Comparison of ENCODE assay signal across 16 cellular contexts in genomic region chr17:38669520-38669919, GRCh38. TPM values are rescaled to one million over a fixed set of nuclear protein-coding genes. Genes with fewer than 3 reads are reported as not detected.
DNase-seq lines count a peak whose midpoint lies in the region; ATAC-seq, FAIRE-seq and TF ChIP-seq lines count a peak whose summit lies in the region.
"Had no signal": no experiment of that assay in that cellular context is flagged by ENCODE, and none has a peak within 500 bp of the region (broad histone marks: within the 10 kb centered on the region; RNA-seq: fewer than 3 reads in every experiment).

No MANE protein-coding gene starts in this region.

- TF ChIP-seq CTCF in GM23338 (conservative IDR thresholded peaks at IDR 0.05; ENCODE audit: low read depth in 2 of 2) = no peak
- no peak for TF ChIP-seq CTCF in K562 (IDR thresholded peaks at IDR 0.05 in 2 of 3, conservative IDR thresholded peaks at IDR 0.05 in 1 of 3; ENCODE audit: insufficient read depth in 2 of 3, low read depth in 1 of 3, low read length in 3 of 3)
- TF ChIP-seq CTCF in nephron progenitor cell (IDR thresholded peaks at IDR 0.05) = no peak
- TF ChIP-seq CTCF in type B pancreatic cell (conservative IDR thresholded peaks at IDR 0.05) = no peak

- no peak for TF ChIP-seq RAD21 in K562 (CRISPR knock-in tag; conservative IDR thresholded peaks at IDR 0.05 in 1 of 2, IDR thresholded peaks at IDR 0.05 in 1 of 2)

- no peak overlapping the region; the same call in 2 of the 3 replicates for H3K4me3 Mint-ChIP-seq in GM23338
- H3K4me3 Mint-ChIP-seq in nephron progenitor cell = peak overlapping the region; percentile 31
- H3K4me3 Mint-ChIP-seq in type B pancreatic cell = no peak overlapping the region
- H3K4me3 Mint-ChIP-seq: HFFc6 had no signal

- H3K27me3 Mint-ChIP-seq in GM23338 (ENCODE audit: insufficient read depth, low read depth, poor library complexity) = peaks cover 67% of the 10 kb centered on the region
- peaks cover 71% of the 10 kb centered on the region for H3K27me3 Mint-ChIP-seq in nephron progenitor cell (ENCODE audit: low read depth, poor library complexity)
- peaks cover 55% of the 10 kb centered on the region for H3K27me3 Mint-ChIP-seq in type B pancreatic cell

- peak overlapping the region; percentile 26; the same call in 1 of the 2 replicates for H3K4me2 ChIP-seq in GM23338
- no peak overlapping the region for H3K4me2 ChIP-seq in K562 (ENCODE audit: insufficient read depth, low read length)
- H3K4me2 ChIP-seq: BLaER1 treated with 17β-estradiol and CSF1 and Interleukin-3, amounts not matched to agents 10 nM and 100 nM had no signal

- H3K4me1 ChIP-seq in GM23338 (ENCODE audit: insufficient read depth) (peaks cover 27% of the 10 kb centered on the region), K562 (replicated peaks in 1 of 2; ENCODE audit: control insufficient read depth in 2 of 2, insufficient read depth in 2 of 2, low read length in 2 of 2) (peaks cover 2 to 24% of the 10 kb centered on the region in 2 experiments; a peak in 4 of 5 replicates)

- H3K9me3 ChIP-seq in K562 (replicated peaks; ENCODE audit: control insufficient read depth, insufficient read depth, low read depth, low read length) = no peaks in the 10 kb centered on the region
- H3K9me3 ChIP-seq: BLaER1 treated with 17β-estradiol and CSF1 and Interleukin-3, amounts not matched to agents 10 nM and 100 nM had no signal

- in situ Hi-C loops in K562 (cut with MboI) = no loop called here

- no peak overlapping the region for H3K27ac Mint-ChIP-seq in GM23338
- H3K27ac Mint-ChIP-seq in nephron progenitor cell = no peak overlapping the region
- H3K27ac Mint-ChIP-seq in type B pancreatic cell = peak overlapping the region; percentile 50
- H3K27ac Mint-ChIP-seq: CD4-positive, CD25-positive, alpha-beta regulatory T cell; HFFc6 had no signal

- no peaks in the 10 kb centered on the region for H3K36me3 ChIP-seq in GM23338 (ENCODE audit: insufficient read depth)
- no peaks in the 10 kb centered on the region for H3K36me3 ChIP-seq in K562 (ENCODE audit: control insufficient read depth, insufficient read depth, low read length)
- H3K36me3 ChIP-seq: BLaER1 treated with 17β-estradiol and CSF1 and Interleukin-3, amounts not matched to agents 10 nM and 100 nM had no signal

- FAIRE-seq in K562 (lab: Jason Lieb, UNC) = no peak
- FAIRE-seq: GM18507, HepG2, HTR-8/SVneo had no signal

- no peak overlapping the region for H3K9ac ChIP-seq in K562 (ENCODE audit: insufficient read depth in 1 of 2, low read depth in 2 of 2, low read length in 2 of 2)
- H3K9ac ChIP-seq: BLaER1 treated with 17β-estradiol and CSF1 and Interleukin-3, amounts not matched to agents 10 nM and 100 nM had no signal

- TF ChIP-seq POLR2A in K562 (conservative IDR thresholded peaks at IDR 0.05) = no peak

- no peak overlapping the region for H3K27ac ChIP-seq in GM23338 (ENCODE audit: low read depth)
- no peak overlapping the region for H3K27ac ChIP-seq in K562 (ENCODE audit: extremely low read depth, low read depth, low read length)
- H3K27ac ChIP-seq: BLaER1 treated with 17β-estradiol and CSF1 and Interleukin-3, amounts not matched to agents 10 nM and 100 nM had no signal

- H2AFZ ChIP-seq in GM23338 (no peak overlapping the region), K562 (ENCODE audit: low read depth, low read length) (no peak overlapping the region)

- no TSS peak for BruUV-seq in K562 (replicated peaks; lab: Mats Ljungman, UMichigan)

- H4K20me1 ChIP-seq in GM23338 (replicated peaks; ENCODE audit: insufficient read depth) (0 out of 2 replicates have a peak, but pooled peaks cover 5% of the 10 kb centered on the region), K562 (replicated peaks; ENCODE audit: control insufficient read depth, insufficient read depth, low read length) (no peaks in the 10 kb centered on the region)

- H3K36me3 Mint-ChIP-seq in GM23338 (ENCODE audit: low read depth) (no peaks in the 10 kb centered on the region), nephron progenitor cell (ENCODE audit: low read depth) (no peaks in the 10 kb centered on the region), type B pancreatic cell (no peaks in the 10 kb centered on the region)
- H3K36me3 Mint-ChIP-seq: CD4-positive, CD25-positive, alpha-beta regulatory T cell had no signal

- WGBS in K562 (ENCODE audit: insufficient coverage, low coverage, missing lambda C conversion rate) = 2% methylated on average over 6 of the region's 6 CpGs

- H3K27me3 ChIP-seq in GM23338 (ENCODE audit: insufficient read depth) = peaks cover 82% of the 10 kb centered on the region
- H3K27me3 ChIP-seq in K562 (ENCODE audit: control insufficient read depth in 2 of 2, insufficient read depth in 2 of 2, low read length in 2 of 2) = peaks cover 9 to 18% of the 10 kb centered on the region in 2 experiments; a peak in 4 of 5 replicates

- no peak for ATAC-seq in GM23338
- no peak for ATAC-seq in K562
- no peak for ATAC-seq in GM18511 (IDR thresholded peaks at IDR 0.05; ENCODE audit: unreplicated experiment)
- ATAC-seq in Right ventricle myocardium inferior = no peak

- H3K9me3 Mint-ChIP-seq in GM23338 (peaks cover 2% of the 10 kb centered on the region; the same call in 1 of the 3 replicates), nephron progenitor cell (no peaks in the 10 kb centered on the region), type B pancreatic cell (no peaks in the 10 kb centered on the region)
- H3K9me3 Mint-ChIP-seq: HFFc6 had no signal

- intact Hi-C loops in K562 (cut with micrococcal nuclease) (loop anchor here (5.0 kb wide), 2 partner anchors 87 to 317 kb away; partner anchors contain the start of gene SOCS7), Right ventricle myocardium inferior (cut with DNase I) (loop anchor here (5.0 to 10.0 kb wide), 4 partner anchors 157 to 315 kb away; partner anchors contain the start of gene SOCS7)

- DNase-seq in GM23338 (ENCODE audit: low spot score) (no peak), K562 (ENCODE audit: extremely low read depth in 1 of 4, low spot score in 3 of 4) (peak in 1 of 4 experiments; percentile 1), nephron progenitor cell (no peak), type B pancreatic cell (ENCODE audit: extremely low spot score, unreplicated experiment) (no peak), Right ventricle myocardium inferior (ENCODE audit: missing footprints) (no peak), NCI-H510A (lab: John Stamatoyannopoulos, UW) (no peak)
- DNase-seq: ACHN; CD4-positive, CD25-positive, alpha-beta regulatory T cell; DMS 273 treated with DMSO at 0.1 percent for 48 hours; HCEC 1CT; HFFc6 had no signal

- H3K9me1 ChIP-seq in K562 (ENCODE audit: control insufficient read depth, insufficient read depth, low read length) = no peaks in the 10 kb centered on the region

- H3F3A ChIP-seq in GM23338 (replicated peaks; ENCODE audit: low read depth) = peaks cover 18% of the 10 kb centered on the region; the same call in 1 of the 2 replicates

- H3K4me1 Mint-ChIP-seq in GM23338 (peaks cover 49% of the 10 kb centered on the region), nephron progenitor cell (peaks cover 55% of the 10 kb centered on the region), type B pancreatic cell (ENCODE audit: unreplicated experiment) (peaks cover 20% of the 10 kb centered on the region)

- H3K79me2 ChIP-seq in GM23338 (replicated peaks; ENCODE audit: insufficient read depth) (no peaks in the 10 kb centered on the region), K562 (ENCODE audit: control insufficient read depth, insufficient read depth, low read length) (no peaks in the 10 kb centered on the region; the same call in 2 of the 3 replicates)

- TF ChIP-seq EP300 in K562 (IDR thresholded peaks at IDR 0.05; ENCODE audit: low read length) = no peak

- CTCF ChIA-PET in K562 (lab: Yijun Ruan, JAX; ENCODE audit: low intra/inter-chr PET ratio) = no interaction called here

- POLR2A ChIA-PET in K562 (lab: Yijun Ruan, JAX) = no interaction called here

- no peaks in the 10 kb centered on the region for H3K9me2 ChIP-seq in GM23338 (ENCODE audit: insufficient read depth)

- H3K4me3 ChIP-seq in GM23338 (no peak overlapping the region), K562 (no peak overlapping the region)
- H3K4me3 ChIP-seq: BLaER1 treated with 17β-estradiol and CSF1 and Interleukin-3, amounts not matched to agents 10 nM and 100 nM had no signal

RNA-seq across cellular contexts. Expression of gene EPOP, which starts 5.2 kb away (rescaled TPM):
- 1.7 and 2.4 TPM in 2 replicates for total RNA-seq in GM23338 (2014; rRNA removed; shearing (Covaris generic))
- polyA plus RNA-seq in GM23338 (2016; fragmentation: Nextera tagmentation; extraction: Ambion mirVana) (0.42 and 0.82 TPM in 2 replicates), K562 (2011; rRNA removed) (1.3 and 3.0 TPM in 2 replicates), K562 (2014; fragmentation: Illumina TruSeq; extraction: Trizol) (4.3 and 4.7 TPM in 2 replicates), K562 (2014; fragmentation: Nextera tagmentation; extraction: Ambion mirVana) (under 1 TPM; 0.41 to 0.62 TPM), K562 (2014; rRNA removed) (5.0 and 5.2 TPM in 2 replicates)
- 1.5 and 3.4 TPM in 2 replicates for total RNA-seq in K562 (2011; cell fraction: chromatin; rRNA removed; ENCODE audit: low replicate concordance)
- total RNA-seq in K562 (2011; cell fraction: nucleolus; rRNA removed) = 3.6 and 4.3 TPM in 2 replicates
- 2.3 and 3.1 TPM in 2 replicates for total RNA-seq in K562 (2011; cell fraction: nucleoplasm; rRNA removed)
- total RNA-seq in K562 (2014; rRNA removed) (5.9 and 7.3 TPM in 2 replicates), K562 (2014; rRNA removed; fragmentation: Illumina TruSeq; extraction: Trizol) (4.3 and 4.6 TPM in 2 replicates), K562 (2015; rRNA removed; fragmentation: Illumina TruSeq; extraction: Trizol) (3.7 and 3.8 TPM in 2 replicates), K562 (2021) (9.4 and 10.6 TPM in 2 replicates), type B pancreatic cell (ENCODE audit: low replicate concordance) (6.2 and 11.0 TPM in 2 replicates), Right ventricle myocardium inferior (0.51 TPM)
- polyA plus RNA-seq in K562 (2011; cell fraction: cytosol; rRNA removed) = 1.4 and 5.8 TPM in 2 replicates
- 1.4 and 3.2 TPM in 2 replicates for polyA plus RNA-seq in K562 (2011; cell fraction: nucleus; rRNA removed)
- 2.6 and 6.0 TPM in 2 replicates for polyA plus RNA-seq in K562 (2012)
- 2.1 and 3.9 TPM in 2 replicates for polyA minus RNA-seq in K562 (2011; rRNA and poly(A)+ RNA removed)
- 2.0 and 4.8 TPM in 2 replicates for polyA minus RNA-seq in K562 (2011; cell fraction: cytosol; rRNA and poly(A)+ RNA removed)
- polyA minus RNA-seq in K562 (2011; cell fraction: nucleus; rRNA and poly(A)+ RNA removed) = 1.8 and 2.3 TPM in 2 replicates

RNA-seq across cellular contexts. Expression of gene MLLT6, which starts 35.6 kb away (rescaled TPM):
- 2.8 and 3.3 TPM in 2 replicates for total RNA-seq in GM23338 (2014; rRNA removed; shearing (Covaris generic))
- polyA plus RNA-seq in GM23338 (2016; fragmentation: Nextera tagmentation; extraction: Ambion mirVana) = 1.8 and 2.6 TPM in 2 replicates
- 330 and 658 TPM in 2 replicates for total RNA-seq in K562 (2011; cell fraction: chromatin; rRNA removed; ENCODE audit: low replicate concordance)
- 248 and 270 TPM in 2 replicates for total RNA-seq in K562 (2011; cell fraction: nucleolus; rRNA removed)
- 297 and 366 TPM in 2 replicates for total RNA-seq in K562 (2011; cell fraction: nucleoplasm; rRNA removed)
- 31.4 and 34.9 TPM in 2 replicates for total RNA-seq in K562 (2014; rRNA removed)
- 17.4 and 18.4 TPM in 2 replicates for total RNA-seq in K562 (2014; rRNA removed; fragmentation: Illumina TruSeq; extraction: Trizol)
- total RNA-seq in K562 (2015; rRNA removed; fragmentation: Illumina TruSeq; extraction: Trizol) = 22.7 and 23.6 TPM in 2 replicates
- 61.3 and 71.7 TPM in 2 replicates for total RNA-seq in K562 (2021)
- polyA plus RNA-seq in K562 (2011; rRNA removed) = 30.0 and 30.6 TPM in 2 replicates
- 11.8 and 25.6 TPM in 2 replicates for polyA plus RNA-seq in K562 (2011; cell fraction: cytosol; rRNA removed)
- polyA plus RNA-seq in K562 (2011; cell fraction: nucleus; rRNA removed) = 127 and 214 TPM in 2 replicates
- 36.2 and 46.8 TPM in 2 replicates for polyA plus RNA-seq in K562 (2012)
- polyA plus RNA-seq in K562 (2014; fragmentation: Illumina TruSeq; extraction: Trizol) = 30.2 and 33.4 TPM in 2 replicates
- polyA plus RNA-seq in K562 (2014; fragmentation: Nextera tagmentation; extraction: Ambion mirVana) = 1 to 10 TPM; 3.1 to 3.4 TPM
- polyA plus RNA-seq in K562 (2014; rRNA removed) = 47.8 and 55.0 TPM in 2 replicates
- 20.1 and 32.9 TPM in 2 replicates for polyA minus RNA-seq in K562 (2011; rRNA and poly(A)+ RNA removed)
- 13.9 and 19.0 TPM in 2 replicates for polyA minus RNA-seq in K562 (2011; cell fraction: cytosol; rRNA and poly(A)+ RNA removed)
- 52.0 and 68.0 TPM in 2 replicates for polyA minus RNA-seq in K562 (2011; cell fraction: nucleus; rRNA and poly(A)+ RNA removed)
- 122 and 130 TPM in 2 replicates for total RNA-seq in type B pancreatic cell (ENCODE audit: low replicate concordance)
- 71.1 TPM for total RNA-seq in Right ventricle myocardium inferior
